In the genomic region with DNA sequence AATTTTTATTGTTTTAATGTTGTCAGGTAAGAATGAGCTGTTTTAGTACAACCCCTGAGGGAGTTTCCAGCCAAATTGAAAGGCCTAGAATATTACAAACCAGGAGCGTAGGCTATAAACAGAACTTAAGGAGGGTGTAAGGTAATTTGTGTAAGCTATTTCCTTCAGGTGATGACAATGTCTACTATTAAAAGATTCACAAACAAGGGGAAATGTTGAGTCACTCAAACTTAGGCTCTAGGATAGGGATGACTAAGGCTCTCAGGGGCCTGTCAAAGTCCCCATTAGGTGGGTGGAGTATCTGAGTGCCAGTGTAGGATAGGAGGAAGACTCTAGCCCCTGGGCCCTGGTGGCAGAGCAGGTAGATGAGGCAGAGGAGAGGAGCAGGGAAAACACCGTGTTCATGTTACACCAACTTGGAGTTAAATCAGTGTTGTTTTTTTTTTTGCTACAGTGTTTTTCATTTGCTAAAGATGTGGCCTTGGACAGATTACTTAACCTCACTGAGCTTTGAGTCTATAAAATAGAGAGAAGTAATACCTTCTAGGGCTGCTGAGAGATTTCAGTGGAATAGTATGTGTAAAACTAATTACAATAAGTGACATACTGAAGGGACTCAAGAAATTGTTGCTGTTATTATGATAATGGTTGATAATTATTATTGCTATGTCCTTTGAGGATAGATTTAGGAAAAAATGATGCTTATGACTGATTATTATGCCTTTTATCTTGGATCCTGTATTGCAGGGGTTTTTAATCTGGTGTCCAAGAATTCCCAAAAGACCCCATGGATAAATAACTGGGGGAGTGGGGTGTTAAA, we compare ENCODE assay signal across 9 cellular contexts. TPM values are rescaled to one million over a fixed set of nuclear protein-coding genes. Genes with fewer than 3 reads are reported as not detected.
DNase-seq lines count a peak whose midpoint lies in the region; ATAC-seq and TF ChIP-seq lines count a peak whose summit lies in the region.
"Had no signal": no experiment of that assay in that cellular context is flagged by ENCODE, and none has a peak within 500 bp of the region (broad histone marks: within the 10 kb centered on the region; RNA-seq: fewer than 3 reads in every experiment).

No MANE protein-coding gene starts in this region.

- H3K36me3 Mint-ChIP-seq in HFFc6 (ENCODE audit: low read depth), result peaks cover 11% of the 10 kb centered on the region; the same call in 1 of the 2 replicates

- ATAC-seq in lower lobe of right lung (peak; percentile 72 to 83), GM21737 (IDR thresholded peaks at IDR 0.05; ENCODE audit: unreplicated experiment) (no peak), GM21526 (IDR thresholded peaks at IDR 0.05; ENCODE audit: low FRiP score, unreplicated experiment) (no peak)

- peak overlapping the region; percentile 9 for H3K27ac ChIP-seq in lower lobe of right lung

- TF ChIP-seq CTCF in HFFc6 (IDR thresholded peaks at IDR 0.05) (no peak), lower lobe of right lung (IDR thresholded peaks at IDR 0.05) (no peak)

- H3K4me3 Mint-ChIP-seq in HFFc6, result no peak overlapping the region

- no peaks in the 10 kb centered on the region for H3K9me3 ChIP-seq in lower lobe of right lung

- H3K9me3 Mint-ChIP-seq in HFFc6, result no peaks in the 10 kb centered on the region

- peaks cover 65% of the 10 kb centered on the region for H3K4me1 Mint-ChIP-seq in HFFc6 (ENCODE audit: low read depth)

- peak overlapping the region; percentile 88 for H3K27ac Mint-ChIP-seq in HFFc6

- H3K27me3 ChIP-seq in lower lobe of right lung (ENCODE audit: low read depth), result no peaks in the 10 kb centered on the region

- H3K4me1 ChIP-seq in lower lobe of right lung, result peaks cover 28% of the 10 kb centered on the region

- no peak overlapping the region for H3K4me3 ChIP-seq in lower lobe of right lung

- no peaks in the 10 kb centered on the region; the same call in 1 of the 2 replicates for H3K27me3 Mint-ChIP-seq in HFFc6 (ENCODE audit: insufficient read depth)

- intact Hi-C loops in lower lobe of right lung (cut with DNase I), result no loop called here

- DNase-seq in COLO668 (lab: John Stamatoyannopoulos, UW; ENCODE audit: unreplicated experiment) (peak; percentile 8), HFFc6 (peak; percentile 59), amniotic epithelial cell (ENCODE audit: low read depth) (peak; percentile 76), lower lobe of right lung (no peak), KG1 (lab: John Stamatoyannopoulos, UW) (no peak), globus pallidus (ENCODE audit: low spot score) (no peak)
- DNase-seq: SHP77 had no signal

- peaks cover 12% of the 10 kb centered on the region for H3K36me3 ChIP-seq in lower lobe of right lung

RNA-seq across cellular contexts. Expression of a gene that starts 10.2 kb away (rescaled TPM):
- total RNA-seq in HFFc6 (2021; fragmentation: NEBNext Ultra II Directional; extraction: Animal tissue kit (Norgen Biotek cat#: 25700)), result 10 to 100 TPM in 4 of 6 experiments, 1 to 10 TPM in 2; 6.5 to 80.1 (median 74.8) TPM
- total RNA-seq in lower lobe of right lung, result 146 TPM

RNA-seq across cellular contexts. Expression of a gene that starts 33.8 kb away (rescaled TPM):
- total RNA-seq in HFFc6 (2021; fragmentation: NEBNext Ultra II Directional; extraction: Animal tissue kit (Norgen Biotek cat#: 25700)), result under 1 TPM in 4 of 6 experiments, not detected in 2; 0.05 to 0.19 (median 0.09) TPM
- 6.5 TPM for total RNA-seq in lower lobe of right lung

Comparison
In these comparisons a context has a peak if more than half of its experiments do, and no peak if none do; other contexts are left out.
1. DNase-seq: peak in COLO668 (single experiment), HFFc6 (single experiment) and amniotic epithelial cell (single experiment); none in lower lobe of right lung (single experiment), KG1 (single experiment) and globus pallidus (single experiment).
2. ATAC-seq: peak in lower lobe of right lung (2 of 2); none in GM21737 (single experiment) and GM21526 (single experiment).